In the genomic region with DNA sequence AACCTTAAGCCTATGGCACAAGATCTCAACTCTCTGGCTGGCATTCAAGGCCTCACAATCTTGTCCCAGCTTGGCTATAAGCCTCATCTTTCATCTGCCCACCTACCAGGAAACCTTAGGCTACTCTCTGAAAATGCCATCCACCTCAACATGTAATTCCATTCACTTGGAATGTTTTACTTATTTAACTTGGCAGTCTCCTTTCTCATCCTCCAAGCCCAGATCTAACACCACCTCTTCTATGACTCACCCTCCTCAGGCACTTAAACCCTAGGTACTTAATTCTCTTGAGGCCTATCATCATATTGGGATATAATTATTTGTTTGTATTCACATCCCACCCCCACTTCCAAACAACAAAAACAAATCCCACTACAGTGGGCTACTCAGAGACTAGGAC, we compare ENCODE assay signal across 16 cellular contexts. TPM values are rescaled to one million over a fixed set of nuclear protein-coding genes. Genes with fewer than 3 reads are reported as not detected.
DNase-seq lines count a peak whose midpoint lies in the region; ATAC-seq and TF ChIP-seq lines count a peak whose summit lies in the region.
"Had no signal": no experiment of that assay in that cellular context is flagged by ENCODE, and none has a peak within 500 bp of the region (broad histone marks: within the 10 kb centered on the region; RNA-seq: fewer than 3 reads in every experiment).

No MANE protein-coding gene starts in this region.

- peaks cover 67% of the 10 kb centered on the region for H3K36me3 Mint-ChIP-seq in CD8-positive, alpha-beta T cell

- no peak overlapping the region for H3K4me2 ChIP-seq in mammary epithelial cell (ENCODE audit: insufficient read depth, low read depth, low read length)

- intact Hi-C loops in CD8-positive, alpha-beta T cell (cut with DNase I, micrococcal nuclease) = no loop called here
- intact Hi-C loops in mammary epithelial cell (cut with micrococcal nuclease) = no loop called here
- intact Hi-C loops in ovary (cut with DNase I) = no loop called here

- H3K27ac ChIP-seq in CD8-positive, alpha-beta T cell (ENCODE audit: low read depth, low read length) = no peak overlapping the region
- H3K27ac ChIP-seq in mammary epithelial cell (ENCODE audit: insufficient read depth, low read depth, low read length) = no peak overlapping the region
- H3K27ac ChIP-seq in ovary = no peak overlapping the region
- H3K27ac ChIP-seq: C4-2B, Peyer's patch had no signal

- no peaks in the 10 kb centered on the region for H3K27me3 Mint-ChIP-seq in CD8-positive, alpha-beta T cell (ENCODE audit: low read depth)

- H3K4me3 Mint-ChIP-seq in CD8-positive, alpha-beta T cell = no peak overlapping the region

- no peak for DNase-seq in CD8-positive, alpha-beta T cell
- DNase-seq in M059J (ENCODE audit: low read depth) (peak; percentile 65), mammary epithelial cell (peak; percentile 57), kidney epithelial cell (ENCODE audit: low read depth) (peak; percentile 28), NCI-H345 treated with DMSO at 0.1 percent for 48 hours (lab: John Stamatoyannopoulos, UW; ENCODE audit: unreplicated experiment) (no peak), T1000 (lab: John Stamatoyannopoulos, UW) (no peak), medulla oblongata (ENCODE audit: extremely low spot score) (no peak), ovary (no peak)
- DNase-seq: Calu3, GDM1, NCI-H510A, NCI-H82, Peyer's patch, SHP77 had no signal

- ATAC-seq in CD8-positive, alpha-beta T cell = no peak
- ATAC-seq: HCT116 had no signal

- H3K4me3 ChIP-seq in CD8-positive, alpha-beta T cell (ENCODE audit: low read depth, low read length) = no peak overlapping the region
- H3K4me3 ChIP-seq in mammary epithelial cell (replicated peaks in 1 of 3; ENCODE audit: insufficient read depth in 1 of 3, low read depth in 2 of 3, low read length in 3 of 3) (no peak overlapping the region), kidney epithelial cell (ENCODE audit: low read depth, low read length) (no peak overlapping the region), ovary (no peak overlapping the region)
- H3K4me3 ChIP-seq: Peyer's patch had no signal

- H3K9me3 Mint-ChIP-seq in CD8-positive, alpha-beta T cell = no peaks in the 10 kb centered on the region

- no peak overlapping the region for H3K9ac ChIP-seq in mammary epithelial cell (ENCODE audit: insufficient read depth, low read length)

- H2AFZ ChIP-seq in mammary epithelial cell (ENCODE audit: low read depth, low read length) = no peak overlapping the region

- H3K79me2 ChIP-seq in mammary epithelial cell (ENCODE audit: insufficient read depth, low read length) = no peaks in the 10 kb centered on the region

- dilution Hi-C loops in mammary epithelial cell (cut with HindIII; ENCODE audit: low sequenced_read_pairs) = no loop called here

- H3K27ac Mint-ChIP-seq in CD8-positive, alpha-beta T cell = peak overlapping the region; percentile 25

- no peak for TF ChIP-seq EP300 in ovary (IDR thresholded peaks at IDR 0.05)

- no peaks in the 10 kb centered on the region for H3K9me3 ChIP-seq in CD8-positive, alpha-beta T cell (ENCODE audit: low read length)
- H3K9me3 ChIP-seq in mammary epithelial cell (replicated peaks; ENCODE audit: insufficient read depth, low read length) = no peaks in the 10 kb centered on the region
- H3K9me3 ChIP-seq in ovary = no peaks in the 10 kb centered on the region
- H3K9me3 ChIP-seq: Peyer's patch had no signal

- H4K20me1 ChIP-seq in mammary epithelial cell (ENCODE audit: insufficient read depth, low read length) = no peaks in the 10 kb centered on the region

- no peaks in the 10 kb centered on the region for H3K4me1 Mint-ChIP-seq in CD8-positive, alpha-beta T cell (ENCODE audit: low read depth)

- BruUV-seq in mammary epithelial cell (replicated peaks; lab: Mats Ljungman, UMichigan) = no TSS peak

- in situ Hi-C loops in mammary epithelial cell (cut with MboI; ENCODE audit: low sequenced_read_pairs in 2 of 2) = no loop called here

- no peak for TF ChIP-seq CTCF in CD8-positive, alpha-beta T cell (IDR thresholded peaks at IDR 0.05)
- TF ChIP-seq CTCF in mammary epithelial cell (conservative IDR thresholded peaks at IDR 0.05 in 1 of 2, IDR thresholded peaks at IDR 0.05 in 1 of 2; ENCODE audit: extremely low read depth in 1 of 2, insufficient read depth in 1 of 2, low read depth in 1 of 2, low read length in 2 of 2) (no peak), kidney epithelial cell (IDR thresholded peaks at IDR 0.05; ENCODE audit: insufficient read depth, low read length, poor library complexity, severe bottlenecking) (no peak), ovary (IDR thresholded peaks at IDR 0.05) (no peak)

- no peaks in the 10 kb centered on the region for H3K4me1 ChIP-seq in CD8-positive, alpha-beta T cell (ENCODE audit: insufficient read depth, low read length)
- peaks cover 5% of the 10 kb centered on the region for H3K4me1 ChIP-seq in mammary epithelial cell (ENCODE audit: insufficient read depth, low read length)
- H3K4me1 ChIP-seq in ovary (ENCODE audit: insufficient read depth) = no peaks in the 10 kb centered on the region
- H3K4me1 ChIP-seq: Peyer's patch had no signal

- CTCF ChIA-PET in CD8-positive, alpha-beta T cell (lab: Charles Lee) = no interaction called here
- CTCF ChIA-PET in mammary epithelial cell (lab: Charles Lee; ENCODE audit: low non-redundant PET) = no interaction called here

- POLR2A ChIA-PET in CD8-positive, alpha-beta T cell (lab: Charles Lee) = interaction anchor here (1.0 kb wide), 1 partner anchor 14 kb away, joined by 3 read pairs; no protein-coding TSS in a partner anchor

- no peak for TF ChIP-seq POLR2A in ovary (IDR thresholded peaks at IDR 0.05)

- H3K36me3 ChIP-seq in CD8-positive, alpha-beta T cell (ENCODE audit: insufficient read depth, low read length) = peaks cover 9% of the 10 kb centered on the region
- H3K36me3 ChIP-seq in mammary epithelial cell (ENCODE audit: insufficient read depth, low read length) (no peaks in the 10 kb centered on the region), kidney epithelial cell (ENCODE audit: control insufficient read depth, insufficient read depth, low read length) (no peaks in the 10 kb centered on the region), ovary (no peaks in the 10 kb centered on the region)

- H3K27me3 ChIP-seq in CD8-positive, alpha-beta T cell (ENCODE audit: insufficient read depth, low read length) = no peaks in the 10 kb centered on the region
- H3K27me3 ChIP-seq in mammary epithelial cell (ENCODE audit: insufficient read depth, low read length) (no peaks in the 10 kb centered on the region), kidney epithelial cell (ENCODE audit: control insufficient read depth, insufficient read depth, low read length) (no peaks in the 10 kb centered on the region), ovary (no peaks in the 10 kb centered on the region)
- H3K27me3 ChIP-seq: Peyer's patch had no signal

RNA-seq across cellular contexts. Expression of a gene that starts 15.0 kb away (rescaled TPM):
- total RNA-seq in CD8-positive, alpha-beta T cell = 1 to 10 TPM; 7.1 to 7.8 TPM
- total RNA-seq in M059J (2014; rRNA removed; shearing (Covaris generic)) = 46.0 and 82.0 TPM in 2 replicates
- total RNA-seq in mammary epithelial cell (1 to 10 TPM; 1.3 to 4.2 TPM), kidney epithelial cell (8.3 and 11.2 TPM in 2 replicates), ovary (10 to 100 TPM; 23.5 to 56.3 (median 42.8) TPM)
- polyA plus RNA-seq in mammary epithelial cell (2.8 TPM), ovary (10 to 100 TPM; 29.9 to 38.2 TPM)
- not detected for polyA minus RNA-seq in mammary epithelial cell

RNA-seq across cellular contexts. Expression of a gene that starts 15.8 kb away (rescaled TPM):
- under 1 TPM in 1 of 2 experiments, not detected in 1; 0.31 TPM for total RNA-seq in CD8-positive, alpha-beta T cell
- 1.9 TPM in 1 of 2 replicates, not detected in the other for total RNA-seq in M059J (2014; rRNA removed; shearing (Covaris generic))
- total RNA-seq in mammary epithelial cell (1 to 10 TPM in 1 of 2 donors, under 1 TPM in 1; 0.67 to 1.1 TPM), kidney epithelial cell (0.25 and 0.75 TPM in 2 replicates), ovary (1 to 10 TPM in 3 of 7 donors, under 1 TPM in 4; 0.62 to 1.2 (median 0.83) TPM)
- polyA plus RNA-seq in mammary epithelial cell (0.20 TPM), ovary (under 1 TPM; 0.35 to 0.77 TPM)
- not detected for polyA minus RNA-seq in mammary epithelial cell
- total RNA-seq: Calu3, Peyer's patch had no signal

Comparison
In these comparisons a context has a peak if more than half of its experiments do, and no peak if none do; other contexts are left out.
1. DNase-seq: peak in M059J (single experiment), mammary epithelial cell (single experiment) and kidney epithelial cell (single experiment); none in CD8-positive, alpha-beta T cell (0 of 7), NCI-H345 treated with DMSO at 0.1 percent for 48 hours (single experiment), T1000 (single experiment), medulla oblongata (single experiment) and ovary (0 of 5).